ENCODE assay signal across 1 cellular context in the genomic region with DNA sequence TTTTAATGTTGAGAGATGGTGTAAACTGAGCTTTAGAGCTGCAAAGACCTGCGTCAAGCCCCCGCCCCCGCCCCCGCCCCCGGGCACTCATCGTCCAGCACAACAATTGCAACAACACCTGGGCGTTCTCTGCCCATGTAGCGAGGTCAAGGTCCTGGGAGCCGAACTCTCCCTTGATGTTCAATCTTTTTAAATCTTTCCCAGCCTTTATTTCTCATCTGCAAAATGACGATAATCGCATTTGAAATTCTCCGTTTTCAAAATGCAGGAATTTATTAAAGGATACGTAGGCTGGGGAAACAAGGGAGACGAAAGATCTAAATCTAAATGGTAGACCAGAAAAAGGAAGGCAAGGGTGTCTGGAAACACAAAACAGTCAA.
TF ChIP-seq lines count a peak whose summit lies in the region.

No MANE protein-coding gene starts in this region.

TF ChIP-seq in HepG2, 621 proteins besides CTCF, POLR2A, EP300 and RAD21 (continues in another document):
- TF ChIP-seq JUN (CRISPR knock-in tag; IDR thresholded peaks at IDR 0.05) = no peak
- TF ChIP-seq NR2F6 (IDR thresholded peaks at IDR 0.05) = no peak
- peak; percentile 59; the same call in 1 of the 2 replicates for TF ChIP-seq NR2F6 (CRISPR knock-in tag; IDR thresholded peaks at IDR 0.05)
- TF ChIP-seq PRMT3 (CRISPR knock-in tag; IDR thresholded peaks at IDR 0.05; ENCODE audit: borderline replicate concordance, low read depth) = no peak
- no peak for TF ChIP-seq ZNF589 (CRISPR knock-in tag; conservative IDR thresholded peaks at IDR 0.05)
- TF ChIP-seq, protein P1, sequence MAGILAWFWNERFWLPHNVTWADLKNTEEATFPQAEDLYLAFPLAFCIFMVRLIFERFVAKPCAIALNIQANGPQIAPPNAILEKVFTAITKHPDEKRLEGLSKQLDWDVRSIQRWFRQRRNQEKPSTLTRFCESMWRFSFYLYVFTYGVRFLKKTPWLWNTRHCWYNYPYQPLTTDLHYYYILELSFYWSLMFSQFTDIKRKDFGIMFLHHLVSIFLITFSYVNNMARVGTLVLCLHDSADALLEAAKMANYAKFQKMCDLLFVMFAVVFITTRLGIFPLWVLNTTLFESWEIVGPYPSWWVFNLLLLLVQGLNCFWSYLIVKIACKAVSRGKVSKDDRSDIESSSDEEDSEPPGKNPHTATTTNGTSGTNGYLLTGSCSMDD (CRISPR knock-in tag; IDR thresholded peaks at IDR 0.05) = no peak
- TF ChIP-seq, protein P2, sequence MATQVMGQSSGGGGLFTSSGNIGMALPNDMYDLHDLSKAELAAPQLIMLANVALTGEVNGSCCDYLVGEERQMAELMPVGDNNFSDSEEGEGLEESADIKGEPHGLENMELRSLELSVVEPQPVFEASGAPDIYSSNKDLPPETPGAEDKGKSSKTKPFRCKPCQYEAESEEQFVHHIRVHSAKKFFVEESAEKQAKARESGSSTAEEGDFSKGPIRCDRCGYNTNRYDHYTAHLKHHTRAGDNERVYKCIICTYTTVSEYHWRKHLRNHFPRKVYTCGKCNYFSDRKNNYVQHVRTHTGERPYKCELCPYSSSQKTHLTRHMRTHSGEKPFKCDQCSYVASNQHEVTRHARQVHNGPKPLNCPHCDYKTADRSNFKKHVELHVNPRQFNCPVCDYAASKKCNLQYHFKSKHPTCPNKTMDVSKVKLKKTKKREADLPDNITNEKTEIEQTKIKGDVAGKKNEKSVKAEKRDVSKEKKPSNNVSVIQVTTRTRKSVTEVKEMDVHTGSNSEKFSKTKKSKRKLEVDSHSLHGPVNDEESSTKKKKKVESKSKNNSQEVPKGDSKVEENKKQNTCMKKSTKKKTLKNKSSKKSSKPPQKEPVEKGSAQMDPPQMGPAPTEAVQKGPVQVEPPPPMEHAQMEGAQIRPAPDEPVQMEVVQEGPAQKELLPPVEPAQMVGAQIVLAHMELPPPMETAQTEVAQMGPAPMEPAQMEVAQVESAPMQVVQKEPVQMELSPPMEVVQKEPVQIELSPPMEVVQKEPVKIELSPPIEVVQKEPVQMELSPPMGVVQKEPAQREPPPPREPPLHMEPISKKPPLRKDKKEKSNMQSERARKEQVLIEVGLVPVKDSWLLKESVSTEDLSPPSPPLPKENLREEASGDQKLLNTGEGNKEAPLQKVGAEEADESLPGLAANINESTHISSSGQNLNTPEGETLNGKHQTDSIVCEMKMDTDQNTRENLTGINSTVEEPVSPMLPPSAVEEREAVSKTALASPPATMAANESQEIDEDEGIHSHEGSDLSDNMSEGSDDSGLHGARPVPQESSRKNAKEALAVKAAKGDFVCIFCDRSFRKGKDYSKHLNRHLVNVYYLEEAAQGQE (IDR thresholded peaks at IDR 0.05; ENCODE audit: borderline replicate concordance in 1 of 2, low read depth in 1 of 2, low read length in 2 of 2) = no peak
- TF ChIP-seq ETV5 (CRISPR knock-in tag; IDR thresholded peaks at IDR 0.05; ENCODE audit: borderline replicate concordance) = no peak
- no peak for TF ChIP-seq MAF1 (CRISPR knock-in tag; IDR thresholded peaks at IDR 0.05; ENCODE audit: borderline replicate concordance)
- TF ChIP-seq, protein P3, sequence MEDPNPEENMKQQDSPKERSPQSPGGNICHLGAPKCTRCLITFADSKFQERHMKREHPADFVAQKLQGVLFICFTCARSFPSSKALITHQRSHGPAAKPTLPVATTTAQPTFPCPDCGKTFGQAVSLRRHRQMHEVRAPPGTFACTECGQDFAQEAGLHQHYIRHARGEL (CRISPR knock-in tag; IDR thresholded peaks at IDR 0.05) = no peak
- TF ChIP-seq TGIF2 (CRISPR knock-in tag; IDR thresholded peaks at IDR 0.05) = 0 out of 2 replicates have a peak, but pooled peaks have one; percentile 26
- no peak for TF ChIP-seq FOXO1 (CRISPR knock-in tag; IDR thresholded peaks at IDR 0.05)
- TF ChIP-seq KDM3A (CRISPR knock-in tag; IDR thresholded peaks at IDR 0.05; ENCODE audit: low read depth) = no peak
- TF ChIP-seq CCDC6 (CRISPR knock-in tag; IDR thresholded peaks at IDR 0.05) = 0 out of 2 replicates have a peak, but pooled peaks have one; percentile 11
- TF ChIP-seq ZNF546 (CRISPR knock-in tag; conservative IDR thresholded peaks at IDR 0.05) = 0 out of 2 replicates have a peak, but pooled peaks have one; percentile 17
- no peak for TF ChIP-seq ZNF572 (CRISPR knock-in tag; IDR thresholded peaks at IDR 0.05)
- no peak for TF ChIP-seq RBM39 (IDR thresholded peaks at IDR 0.05; ENCODE audit: low read depth, low read length, poor library complexity, severe bottlenecking)
- no peak for TF ChIP-seq ARHGAP35 (CRISPR knock-in tag; IDR thresholded peaks at IDR 0.05; ENCODE audit: borderline replicate concordance)
- TF ChIP-seq, protein P4, sequence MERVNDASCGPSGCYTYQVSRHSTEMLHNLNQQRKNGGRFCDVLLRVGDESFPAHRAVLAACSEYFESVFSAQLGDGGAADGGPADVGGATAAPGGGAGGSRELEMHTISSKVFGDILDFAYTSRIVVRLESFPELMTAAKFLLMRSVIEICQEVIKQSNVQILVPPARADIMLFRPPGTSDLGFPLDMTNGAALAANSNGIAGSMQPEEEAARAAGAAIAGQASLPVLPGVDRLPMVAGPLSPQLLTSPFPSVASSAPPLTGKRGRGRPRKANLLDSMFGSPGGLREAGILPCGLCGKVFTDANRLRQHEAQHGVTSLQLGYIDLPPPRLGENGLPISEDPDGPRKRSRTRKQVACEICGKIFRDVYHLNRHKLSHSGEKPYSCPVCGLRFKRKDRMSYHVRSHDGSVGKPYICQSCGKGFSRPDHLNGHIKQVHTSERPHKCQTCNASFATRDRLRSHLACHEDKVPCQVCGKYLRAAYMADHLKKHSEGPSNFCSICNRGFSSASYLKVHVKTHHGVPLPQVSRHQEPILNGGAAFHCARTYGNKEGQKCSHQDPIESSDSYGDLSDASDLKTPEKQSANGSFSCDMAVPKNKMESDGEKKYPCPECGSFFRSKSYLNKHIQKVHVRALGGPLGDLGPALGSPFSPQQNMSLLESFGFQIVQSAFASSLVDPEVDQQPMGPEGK (CRISPR knock-in tag; IDR thresholded peaks at IDR 0.05) = peak; percentile 27; the same call in 1 of the 2 replicates
- no peak for TF ChIP-seq NCOA1 (CRISPR knock-in tag; IDR thresholded peaks at IDR 0.05)
- no peak for TF ChIP-seq ZNF720 (CRISPR knock-in tag; IDR thresholded peaks at IDR 0.05)
- TF ChIP-seq, protein P5, sequence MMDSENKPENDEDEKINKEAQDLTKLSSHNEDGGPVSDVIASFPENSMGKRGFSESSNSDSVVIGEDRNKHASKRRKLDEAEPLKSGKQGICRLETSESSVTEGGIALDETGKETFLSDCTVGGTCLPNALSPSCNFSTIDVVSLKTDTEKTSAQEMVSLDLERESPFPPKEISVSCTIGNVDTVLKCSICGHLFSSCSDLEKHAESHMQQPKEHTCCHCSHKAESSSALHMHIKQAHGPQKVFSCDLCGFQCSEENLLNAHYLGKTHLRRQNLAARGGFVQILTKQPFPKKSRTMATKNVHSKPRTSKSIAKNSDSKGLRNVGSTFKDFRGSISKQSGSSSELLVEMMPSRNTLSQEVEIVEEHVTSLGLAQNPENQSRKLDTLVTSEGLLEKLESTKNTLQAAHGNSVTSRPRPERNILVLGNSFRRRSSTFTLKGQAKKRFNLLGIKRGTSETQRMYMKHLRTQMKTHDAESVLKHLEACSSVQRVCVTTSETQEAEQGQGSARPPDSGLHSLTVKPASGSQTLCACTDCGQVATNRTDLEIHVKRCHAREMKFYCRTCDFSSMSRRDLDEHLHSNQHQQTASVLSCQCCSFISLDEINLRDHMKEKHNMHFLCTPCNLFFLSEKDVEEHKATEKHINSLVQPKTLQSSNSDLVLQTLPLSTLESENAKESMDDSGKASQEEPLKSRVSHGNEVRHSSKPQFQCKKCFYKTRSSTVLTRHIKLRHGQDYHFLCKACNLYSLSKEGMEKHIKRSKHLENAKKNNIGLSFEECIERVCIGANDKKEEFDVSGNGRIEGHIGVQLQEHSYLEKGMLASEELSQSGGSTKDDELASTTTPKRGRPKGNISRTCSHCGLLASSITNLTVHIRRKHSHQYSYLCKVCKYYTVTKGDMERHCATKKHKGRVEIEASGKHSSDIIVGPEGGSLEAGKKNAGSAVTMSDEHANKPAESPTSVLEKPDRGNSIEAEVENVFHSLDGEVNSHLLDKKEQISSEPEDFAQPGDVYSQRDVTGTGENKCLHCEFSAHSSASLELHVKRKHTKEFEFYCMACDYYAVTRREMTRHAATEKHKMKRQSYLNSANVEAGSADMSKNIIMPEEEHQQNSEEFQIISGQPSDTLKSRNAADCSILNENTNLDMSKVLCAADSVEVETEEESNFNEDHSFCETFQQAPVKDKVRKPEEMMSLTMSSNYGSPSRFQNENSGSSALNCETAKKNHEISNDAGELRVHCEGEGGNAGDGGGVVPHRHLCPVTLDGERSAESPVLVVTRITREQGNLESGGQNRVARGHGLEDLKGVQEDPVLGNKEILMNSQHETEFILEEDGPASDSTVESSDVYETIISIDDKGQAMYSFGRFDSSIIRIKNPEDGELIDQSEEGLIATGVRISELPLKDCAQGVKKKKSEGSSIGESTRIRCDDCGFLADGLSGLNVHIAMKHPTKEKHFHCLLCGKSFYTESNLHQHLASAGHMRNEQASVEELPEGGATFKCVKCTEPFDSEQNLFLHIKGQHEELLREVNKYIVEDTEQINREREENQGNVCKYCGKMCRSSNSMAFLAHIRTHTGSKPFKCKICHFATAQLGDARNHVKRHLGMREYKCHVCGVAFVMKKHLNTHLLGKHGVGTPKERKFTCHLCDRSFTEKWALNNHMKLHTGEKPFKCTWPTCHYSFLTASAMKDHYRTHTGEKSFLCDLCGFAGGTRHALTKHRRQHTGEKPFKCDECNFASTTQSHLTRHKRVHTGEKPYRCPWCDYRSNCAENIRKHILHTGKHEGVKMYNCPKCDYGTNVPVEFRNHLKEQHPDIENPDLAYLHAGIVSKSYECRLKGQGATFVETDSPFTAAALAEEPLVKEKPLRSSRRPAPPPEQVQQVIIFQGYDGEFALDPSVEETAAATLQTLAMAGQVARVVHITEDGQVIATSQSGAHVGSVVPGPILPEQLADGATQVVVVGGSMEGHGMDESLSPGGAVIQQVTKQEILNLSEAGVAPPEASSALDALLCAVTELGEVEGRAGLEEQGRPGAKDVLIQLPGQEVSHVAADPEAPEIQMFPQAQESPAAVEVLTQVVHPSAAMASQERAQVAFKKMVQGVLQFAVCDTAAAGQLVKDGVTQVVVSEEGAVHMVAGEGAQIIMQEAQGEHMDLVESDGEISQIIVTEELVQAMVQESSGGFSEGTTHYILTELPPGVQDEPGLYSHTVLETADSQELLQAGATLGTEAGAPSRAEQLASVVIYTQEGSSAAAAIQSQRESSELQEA (CRISPR knock-in tag; IDR thresholded peaks at IDR 0.05; ENCODE audit: not compliant biosample characterization) = no peak
- TF ChIP-seq, protein P6, sequence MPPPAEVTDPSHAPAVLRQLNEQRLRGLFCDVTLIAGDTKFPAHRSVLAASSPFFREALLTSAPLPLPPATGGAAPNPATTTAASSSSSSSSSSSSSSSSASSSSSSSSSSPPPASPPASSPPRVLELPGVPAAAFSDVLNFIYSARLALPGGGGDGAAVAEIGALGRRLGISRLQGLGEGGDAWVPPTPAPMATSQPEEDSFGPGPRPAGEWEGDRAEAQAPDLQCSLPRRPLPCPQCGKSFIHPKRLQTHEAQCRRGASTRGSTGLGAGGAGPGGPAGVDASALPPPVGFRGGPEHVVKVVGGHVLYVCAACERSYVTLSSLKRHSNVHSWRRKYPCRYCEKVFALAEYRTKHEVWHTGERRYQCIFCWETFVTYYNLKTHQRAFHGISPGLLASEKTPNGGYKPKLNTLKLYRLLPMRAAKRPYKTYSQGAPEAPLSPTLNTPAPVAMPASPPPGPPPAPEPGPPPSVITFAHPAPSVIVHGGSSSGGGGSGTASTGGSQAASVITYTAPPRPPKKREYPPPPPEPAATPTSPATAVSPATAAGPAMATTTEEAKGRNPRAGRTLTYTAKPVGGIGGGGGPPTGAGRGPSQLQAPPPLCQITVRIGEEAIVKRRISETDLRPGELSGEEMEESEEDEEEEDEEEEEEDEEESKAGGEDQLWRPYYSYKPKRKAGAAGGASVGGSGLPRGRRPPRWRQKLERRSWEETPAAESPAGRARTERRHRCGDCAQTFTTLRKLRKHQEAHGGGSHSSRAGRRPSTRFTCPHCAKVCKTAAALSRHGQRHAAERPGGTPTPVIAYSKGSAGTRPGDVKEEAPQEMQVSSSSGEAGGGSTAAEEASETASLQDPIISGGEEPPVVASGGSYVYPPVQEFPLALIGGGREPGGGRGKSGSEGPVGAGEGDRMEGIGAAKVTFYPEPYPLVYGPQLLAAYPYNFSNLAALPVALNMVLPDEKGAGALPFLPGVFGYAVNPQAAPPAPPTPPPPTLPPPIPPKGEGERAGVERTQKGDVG (CRISPR knock-in tag; IDR thresholded peaks at IDR 0.05; ENCODE audit: borderline replicate concordance) = no peak
- TF ChIP-seq, protein P7, sequence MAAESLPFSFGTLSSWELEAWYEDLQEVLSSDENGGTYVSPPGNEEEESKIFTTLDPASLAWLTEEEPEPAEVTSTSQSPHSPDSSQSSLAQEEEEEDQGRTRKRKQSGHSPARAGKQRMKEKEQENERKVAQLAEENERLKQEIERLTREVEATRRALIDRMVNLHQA (CRISPR knock-in tag; IDR thresholded peaks at IDR 0.05) = no peak
- TF ChIP-seq, protein P8, sequence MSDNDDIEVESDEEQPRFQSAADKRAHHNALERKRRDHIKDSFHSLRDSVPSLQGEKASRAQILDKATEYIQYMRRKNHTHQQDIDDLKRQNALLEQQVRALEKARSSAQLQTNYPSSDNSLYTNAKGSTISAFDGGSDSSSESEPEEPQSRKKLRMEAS (IDR thresholded peaks at IDR 0.05) = 0 out of 2 replicates have a peak, but pooled peaks have one; percentile 2
- TF ChIP-seq ZSCAN9 (CRISPR knock-in tag; IDR thresholded peaks at IDR 0.05; ENCODE audit: borderline replicate concordance) = peak; percentile 9; the same call in 1 of the 2 replicates
- TF ChIP-seq, protein P9, sequence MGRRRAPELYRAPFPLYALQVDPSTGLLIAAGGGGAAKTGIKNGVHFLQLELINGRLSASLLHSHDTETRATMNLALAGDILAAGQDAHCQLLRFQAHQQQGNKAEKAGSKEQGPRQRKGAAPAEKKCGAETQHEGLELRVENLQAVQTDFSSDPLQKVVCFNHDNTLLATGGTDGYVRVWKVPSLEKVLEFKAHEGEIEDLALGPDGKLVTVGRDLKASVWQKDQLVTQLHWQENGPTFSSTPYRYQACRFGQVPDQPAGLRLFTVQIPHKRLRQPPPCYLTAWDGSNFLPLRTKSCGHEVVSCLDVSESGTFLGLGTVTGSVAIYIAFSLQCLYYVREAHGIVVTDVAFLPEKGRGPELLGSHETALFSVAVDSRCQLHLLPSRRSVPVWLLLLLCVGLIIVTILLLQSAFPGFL (CRISPR knock-in tag; IDR thresholded peaks at IDR 0.05) = no peak
- TF ChIP-seq, protein P10, sequence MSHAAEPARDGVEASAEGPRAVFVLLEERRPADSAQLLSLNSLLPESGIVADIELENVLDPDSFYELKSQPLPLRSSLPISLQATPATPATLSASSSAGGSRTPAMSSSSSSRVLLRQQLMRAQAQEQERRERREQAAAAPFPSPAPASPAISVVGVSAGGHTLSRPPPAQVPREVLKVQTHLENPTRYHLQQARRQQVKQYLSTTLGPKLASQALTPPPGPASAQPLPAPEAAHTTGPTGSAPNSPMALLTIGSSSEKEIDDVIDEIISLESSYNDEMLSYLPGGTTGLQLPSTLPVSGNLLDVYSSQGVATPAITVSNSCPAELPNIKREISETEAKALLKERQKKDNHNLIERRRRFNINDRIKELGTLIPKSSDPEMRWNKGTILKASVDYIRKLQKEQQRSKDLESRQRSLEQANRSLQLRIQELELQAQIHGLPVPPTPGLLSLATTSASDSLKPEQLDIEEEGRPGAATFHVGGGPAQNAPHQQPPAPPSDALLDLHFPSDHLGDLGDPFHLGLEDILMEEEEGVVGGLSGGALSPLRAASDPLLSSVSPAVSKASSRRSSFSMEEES (CRISPR knock-in tag; IDR thresholded peaks at IDR 0.05) = no peak
- TF ChIP-seq SMYD3 (CRISPR knock-in tag; IDR thresholded peaks at IDR 0.05) = 0 out of 2 replicates have a peak, but pooled peaks have one; percentile 2
- no peak for TF ChIP-seq KMT2A (CRISPR knock-in tag; IDR thresholded peaks at IDR 0.05)
- TF ChIP-seq HDAC2 (CRISPR knock-in tag; IDR thresholded peaks at IDR 0.05) = no peak
- no peak for TF ChIP-seq JUNB (CRISPR knock-in tag; IDR thresholded peaks at IDR 0.05; ENCODE audit: borderline replicate concordance)
- TF ChIP-seq GFI1 (CRISPR knock-in tag; IDR thresholded peaks at IDR 0.05; ENCODE audit: borderline replicate concordance) = no peak
- TF ChIP-seq SSRP1 (CRISPR knock-in tag; IDR thresholded peaks at IDR 0.05) = no peak
